Comparison of ENCODE assay signal across 1 cellular context in the genomic region with DNA sequence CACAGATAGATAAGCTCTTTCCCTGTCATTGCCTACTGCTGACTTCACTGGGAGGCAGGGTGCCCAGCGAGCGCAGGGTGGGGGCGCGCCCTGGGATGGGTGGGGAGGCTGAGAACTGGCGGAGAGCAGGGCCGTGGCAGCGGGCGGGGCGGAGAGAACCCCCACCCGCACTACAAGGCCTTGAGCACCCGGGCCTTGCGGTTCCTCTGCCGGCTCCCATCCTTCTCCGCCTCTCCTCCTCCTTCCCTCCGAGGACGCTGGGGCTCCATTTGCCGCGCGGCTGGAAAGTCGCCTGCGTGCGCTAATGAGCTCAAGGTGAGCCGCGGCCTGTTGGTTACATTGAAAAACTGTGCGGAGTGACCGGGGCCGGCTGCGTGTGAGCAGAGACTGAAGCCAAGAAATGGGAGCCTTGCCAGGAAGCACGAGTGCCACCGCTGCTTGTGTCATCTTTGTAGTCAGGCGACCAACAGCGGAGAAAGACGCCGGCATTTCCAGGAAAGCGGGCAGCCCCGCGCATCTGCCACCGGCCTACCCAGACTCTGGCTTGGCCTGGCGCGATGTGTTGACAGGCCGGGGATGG.
TF ChIP-seq lines count a peak whose summit lies in the region.

No MANE protein-coding gene starts in this region.

TF ChIP-seq in GM23338, 12 proteins besides CTCF, POLR2A, EP300 and RAD21 (continued from another document):
- TF ChIP-seq ZNF462 (CRISPR knock-in tag; IDR thresholded peaks at IDR 0.05) (no peak), EZH2 (IDR thresholded peaks at IDR 0.05; ENCODE audit: low read depth, unreplicated experiment) (no peak), EZH2phosphoT487 (IDR thresholded peaks at IDR 0.05; ENCODE audit: unreplicated experiment) (no peak), ZNF331 (CRISPR knock-in tag; IDR thresholded peaks at IDR 0.05; ENCODE audit: low read depth) (no peak), NANOG (IDR thresholded peaks at IDR 0.05; ENCODE audit: borderline replicate concordance) (no peak), ZNF114 (CRISPR knock-in tag; IDR thresholded peaks at IDR 0.05) (no peak), REST (IDR thresholded peaks at IDR 0.05; ENCODE audit: unreplicated experiment) (no peak)
- TF ChIP-seq, protein P1, sequence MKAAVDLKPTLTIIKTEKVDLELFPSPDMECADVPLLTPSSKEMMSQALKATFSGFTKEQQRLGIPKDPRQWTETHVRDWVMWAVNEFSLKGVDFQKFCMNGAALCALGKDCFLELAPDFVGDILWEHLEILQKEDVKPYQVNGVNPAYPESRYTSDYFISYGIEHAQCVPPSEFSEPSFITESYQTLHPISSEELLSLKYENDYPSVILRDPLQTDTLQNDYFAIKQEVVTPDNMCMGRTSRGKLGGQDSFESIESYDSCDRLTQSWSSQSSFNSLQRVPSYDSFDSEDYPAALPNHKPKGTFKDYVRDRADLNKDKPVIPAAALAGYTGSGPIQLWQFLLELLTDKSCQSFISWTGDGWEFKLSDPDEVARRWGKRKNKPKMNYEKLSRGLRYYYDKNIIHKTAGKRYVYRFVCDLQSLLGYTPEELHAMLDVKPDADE (IDR thresholded peaks at IDR 0.05): no peak
